In genomic region chr7:105806592-105807266, GRCh38 we compare ENCODE assay signal across 8 cellular contexts.
DNase-seq lines count a peak whose midpoint lies in the region; ATAC-seq lines count a peak whose summit lies in the region.

No MANE protein-coding gene starts in this region.

- POLR2A ChIA-PET in activated CD8-positive, alpha-beta T cell treated with anti-CD3 and anti-CD28 coated beads, Interleukin-2, amount 10 ng/mL, durations not matched to agents 7 days and 5 days (lab: Charles Lee) = interaction anchor here (0.7 to 1.7 kb wide), 7 partner anchors 10 to 265 kb away, joined by 3 to 6 read pairs (median 3); partner anchors contain the start of gene ATXN7L1

- ATAC-seq in GM21390 (IDR thresholded peaks at IDR 0.05; ENCODE audit: unreplicated experiment) (peak; percentile 43), esophagus mucosa (peak; percentile 87), left lobe of liver (no peak)
- ATAC-seq in activated CD8-positive, alpha-beta T cell treated with anti-CD3 and anti-CD28 coated beads, Interleukin-2, amount 10 ng/mL, durations not matched to agents 7 days and 5 days = peak; percentile 56

- peaks cover 3% of the 10 kb centered on the region for H3K36me3 Mint-ChIP-seq in activated CD8-positive, alpha-beta T cell treated with anti-CD3 and anti-CD28 coated beads, Interleukin-2, amount 10 ng/mL, durations not matched to agents 7 days and 5 days (ENCODE audit: low read depth)

- DNase-seq in AG20443 (ENCODE audit: low spot score) (peak; percentile 89), M059J (ENCODE audit: low read depth) (peak; percentile 81), left lobe of liver (ENCODE audit: low spot score) (no peak), medulla oblongata (ENCODE audit: extremely low spot score) (no peak)
- DNase-seq in activated CD8-positive, alpha-beta T cell treated with anti-CD3 and anti-CD28 coated beads, Interleukin-2, amount 10 ng/mL, durations not matched to agents 7 days and 5 days = peak; percentile 67
- DNase-seq in stimulated activated CD4-positive, alpha-beta T cell treated with anti-CD3 and anti-CD28 coated beads, Interleukin-4, amount 100 ng/mL, for 48 hours (ENCODE audit: low read depth in 2 of 2) = peak; percentile 48 to 65

- CTCF ChIA-PET in activated CD8-positive, alpha-beta T cell treated with anti-CD3 and anti-CD28 coated beads, Interleukin-2, amount 10 ng/mL, durations not matched to agents 7 days and 5 days (lab: Charles Lee) = interaction anchor here (0.7 to 3.3 kb wide), 10 partner anchors 8 to 203 kb away, joined by 3 to 25 read pairs (median 4); no protein-coding TSS in a partner anchor

- no peaks in the 10 kb centered on the region for H3K9me3 Mint-ChIP-seq in activated CD8-positive, alpha-beta T cell treated with anti-CD3 and anti-CD28 coated beads, Interleukin-2, amount 10 ng/mL, durations not matched to agents 7 days and 5 days (ENCODE audit: insufficient read depth)

- peaks cover 54% of the 10 kb centered on the region for H3K4me1 Mint-ChIP-seq in activated CD8-positive, alpha-beta T cell treated with anti-CD3 and anti-CD28 coated beads, Interleukin-2, amount 10 ng/mL, durations not matched to agents 7 days and 5 days (ENCODE audit: low read depth)

- no peaks in the 10 kb centered on the region for H3K27me3 Mint-ChIP-seq in activated CD8-positive, alpha-beta T cell treated with anti-CD3 and anti-CD28 coated beads, Interleukin-2, amount 10 ng/mL, durations not matched to agents 7 days and 5 days (ENCODE audit: low read depth)

- H3K27ac Mint-ChIP-seq in activated CD8-positive, alpha-beta T cell treated with anti-CD3 and anti-CD28 coated beads, Interleukin-2, amount 10 ng/mL, durations not matched to agents 7 days and 5 days = peak overlapping the region; percentile 71

- no peak overlapping the region for H3K4me3 Mint-ChIP-seq in activated CD8-positive, alpha-beta T cell treated with anti-CD3 and anti-CD28 coated beads, Interleukin-2, amount 10 ng/mL, durations not matched to agents 7 days and 5 days

Comparison
In these comparisons a context has a peak if more than half of its experiments do, and no peak if none do; other contexts are left out.
1. DNase-seq: peak in AG20443 (single experiment), M059J (single experiment), activated CD8-positive, alpha-beta T cell treated with anti-CD3 and anti-CD28 coated beads, Interleukin-2, amount 10 ng/mL, durations not matched to agents 7 days and 5 days (single experiment) and stimulated activated CD4-positive, alpha-beta T cell treated with anti-CD3 and anti-CD28 coated beads, Interleukin-4, amount 100 ng/mL, for 48 hours (2 of 2); none in left lobe of liver (single experiment) and medulla oblongata (single experiment).